Comparison of ENCODE assay signal across 8 cellular contexts in genomic region chr17:74744714-74745547, GRCh38. TPM values are rescaled to one million over a fixed set of nuclear protein-coding genes. Genes with fewer than 3 reads are reported as not detected.
DNase-seq lines count a peak whose midpoint lies in the region; ATAC-seq, FAIRE-seq and TF ChIP-seq lines count a peak whose summit lies in the region.

No MANE protein-coding gene starts in this region.

- peaks cover 6% of the 10 kb centered on the region for H4K20me1 ChIP-seq in astrocyte (ENCODE audit: insufficient read depth, low read length)

- H3K4me3 ChIP-seq in MG63 (no peak overlapping the region), astrocyte (ENCODE audit: insufficient read depth, low read depth, low read length) (peak overlapping the region; percentile 21)

- H3K4me3 Mint-ChIP-seq in T-helper 2 cell treated with Interferon-gamma antibody and Interleukin-4, amounts not matched to agents 5 μg/mL and 100 μg/mL, for 36 hours = peak overlapping the region; percentile 72
- no peak overlapping the region for H3K4me3 Mint-ChIP-seq in astrocyte (ENCODE audit: unreplicated experiment)

- ATAC-seq in sciatic nerve (peak; percentile 55), GM18907 (IDR thresholded peaks at IDR 0.05; ENCODE audit: unreplicated experiment) (no peak), HG02798 (IDR thresholded peaks at IDR 0.05; ENCODE audit: poor library complexity, unreplicated experiment) (no peak)

- H3K79me2 ChIP-seq in astrocyte (ENCODE audit: insufficient read depth, low read length) = peaks cover 3% of the 10 kb centered on the region

- peak overlapping the region; percentile 8 for H3K9ac ChIP-seq in astrocyte (ENCODE audit: low read length)

- peak overlapping the region; percentile 72 for H2AFZ ChIP-seq in astrocyte (ENCODE audit: low read depth, low read length)

- DNase-seq in MG63 (peak; percentile 68), astrocyte (ENCODE audit: low read depth) (no peak), hippocampal formation (lab: John Stamatoyannopoulos, UW) (peak; percentile 18 to 78), sciatic nerve (ENCODE audit: low spot score) (peak; percentile 93)
- peak; percentile 81 for DNase-seq in T-helper 2 cell treated with Interferon-gamma antibody and Interleukin-4, amounts not matched to agents 5 μg/mL and 100 μg/mL, for 36 hours (ENCODE audit: low spot score)

- no peaks in the 10 kb centered on the region for H3K27me3 Mint-ChIP-seq in T-helper 2 cell treated with Interferon-gamma antibody and Interleukin-4, amounts not matched to agents 5 μg/mL and 100 μg/mL, for 36 hours (ENCODE audit: low read depth)
- peaks cover 12% of the 10 kb centered on the region for H3K27me3 Mint-ChIP-seq in astrocyte (ENCODE audit: low read depth, unreplicated experiment)

- peaks cover 49% of the 10 kb centered on the region for H3K36me3 Mint-ChIP-seq in T-helper 2 cell treated with Interferon-gamma antibody and Interleukin-4, amounts not matched to agents 5 μg/mL and 100 μg/mL, for 36 hours (ENCODE audit: low read depth)
- no peaks in the 10 kb centered on the region for H3K36me3 Mint-ChIP-seq in astrocyte (ENCODE audit: low read depth, unreplicated experiment)

- FAIRE-seq in G401.6 (lab: Jason Lieb, UNC) (peak; percentile 19), astrocyte (lab: Jason Lieb, UNC) (no peak)

- peaks cover 6% of the 10 kb centered on the region for H3K4me1 ChIP-seq in astrocyte (ENCODE audit: insufficient read depth, low read length)

- peak; percentile 97 for TF ChIP-seq CTCF in astrocyte (IDR thresholded peaks at IDR 0.05; ENCODE audit: insufficient read depth, low read depth, low read length)

- no peak overlapping the region for H3K27ac ChIP-seq in astrocyte (ENCODE audit: low read depth, low read length)

- peaks cover 7% of the 10 kb centered on the region for H3K36me3 ChIP-seq in MG63
- no peaks in the 10 kb centered on the region for H3K36me3 ChIP-seq in astrocyte (ENCODE audit: insufficient read depth, low read length)

- H3K9me3 Mint-ChIP-seq in T-helper 2 cell treated with Interferon-gamma antibody and Interleukin-4, amounts not matched to agents 5 μg/mL and 100 μg/mL, for 36 hours = no peaks in the 10 kb centered on the region
- no peaks in the 10 kb centered on the region for H3K9me3 Mint-ChIP-seq in astrocyte (ENCODE audit: unreplicated experiment)

- peaks cover 61% of the 10 kb centered on the region for H3K4me1 Mint-ChIP-seq in T-helper 2 cell treated with Interferon-gamma antibody and Interleukin-4, amounts not matched to agents 5 μg/mL and 100 μg/mL, for 36 hours (ENCODE audit: low read depth)
- peaks cover 15% of the 10 kb centered on the region for H3K4me1 Mint-ChIP-seq in astrocyte (ENCODE audit: low read depth, unreplicated experiment)

- H3K27me3 ChIP-seq in MG63 = no peaks in the 10 kb centered on the region
- peaks cover 7% of the 10 kb centered on the region for H3K27me3 ChIP-seq in astrocyte (ENCODE audit: insufficient read depth, low read length)

- peak overlapping the region; percentile 71 for H3K4me2 ChIP-seq in astrocyte (ENCODE audit: low read length)

- intact Hi-C loops in sciatic nerve (cut with DNase I) = loop anchor here (2.0 to 5.0 kb wide), 2 partner anchors 37 to 120 kb away; no protein-coding TSS in a partner anchor

- H3K9me3 ChIP-seq in MG63 (no peaks in the 10 kb centered on the region), astrocyte (ENCODE audit: insufficient read depth, low read depth, low read length) (no peaks in the 10 kb centered on the region)

- peak overlapping the region; percentile 69 for H3K27ac Mint-ChIP-seq in T-helper 2 cell treated with Interferon-gamma antibody and Interleukin-4, amounts not matched to agents 5 μg/mL and 100 μg/mL, for 36 hours
- H3K27ac Mint-ChIP-seq in astrocyte (ENCODE audit: unreplicated experiment) = no peak overlapping the region

RNA-seq across cellular contexts. Expression of gene NHERF1, which starts 3.5 kb away (rescaled TPM):
- 110 and 150 TPM in 2 replicates for total RNA-seq in MG63 (2014; rRNA removed; shearing (Covaris generic); ENCODE audit: low replicate concordance)
- 27.9 and 36.3 TPM in 2 replicates for total RNA-seq in astrocyte
- total RNA-seq in sciatic nerve = 39.0 TPM

RNA-seq across cellular contexts. Expression of gene RAB37, which starts 7.9 kb away (rescaled TPM):
- total RNA-seq in MG63 (2014; rRNA removed; shearing (Covaris generic); ENCODE audit: low replicate concordance) = not detected in 2 replicates
- total RNA-seq in astrocyte (0.77 TPM in 1 of 2 replicates, not detected in the other), sciatic nerve (3.6 TPM)

RNA-seq across cellular contexts. Expression of gene NAT9, which starts 31.2 kb away (rescaled TPM):
- 46.8 and 51.6 TPM in 2 replicates for total RNA-seq in MG63 (2014; rRNA removed; shearing (Covaris generic); ENCODE audit: low replicate concordance)
- total RNA-seq in astrocyte (58.4 and 61.8 TPM in 2 replicates), sciatic nerve (50.3 TPM)

RNA-seq across cellular contexts. Expression of gene CD300LF, which starts 32.2 kb away (rescaled TPM):
- not detected in 2 replicates for total RNA-seq in MG63 (2014; rRNA removed; shearing (Covaris generic); ENCODE audit: low replicate concordance)
- total RNA-seq in astrocyte (not detected in 2 replicates), sciatic nerve (2.5 TPM)
